In the genomic region with DNA sequence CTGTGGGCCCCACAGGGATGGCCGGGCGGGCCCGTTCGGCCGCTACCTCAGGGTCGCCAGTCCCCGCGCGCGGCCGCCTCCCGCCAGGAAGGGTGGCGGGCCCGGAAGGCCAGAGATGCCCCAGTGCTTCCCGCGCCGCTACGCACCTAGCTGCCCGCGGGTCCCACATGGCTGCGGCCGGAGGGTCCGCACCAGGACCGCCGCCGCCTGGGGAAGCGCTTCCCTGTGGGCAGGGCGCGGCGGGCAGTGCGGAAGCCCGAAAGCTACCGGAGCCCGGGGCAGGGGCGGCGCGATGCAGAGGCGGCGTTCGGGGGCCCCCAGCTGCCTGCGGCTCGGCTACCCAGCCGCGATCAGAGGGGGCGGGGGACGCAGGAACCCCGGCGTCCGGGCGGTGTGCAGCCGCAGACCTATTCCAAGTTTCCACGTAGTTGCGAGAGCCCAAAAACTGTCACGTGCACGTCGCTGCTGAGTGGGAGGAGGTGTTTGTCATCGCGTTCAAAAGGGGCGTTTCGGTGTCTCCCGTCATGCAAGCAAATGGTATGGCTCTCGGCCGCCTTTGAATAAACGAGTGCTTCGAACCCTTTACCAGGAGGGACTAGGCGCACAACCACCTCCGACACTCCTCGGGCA, we compare ENCODE assay signal across 8 cellular contexts. TPM values are rescaled to one million over a fixed set of nuclear protein-coding genes. Genes with fewer than 3 reads are reported as not detected.
A peak's percentile ranks its signal among the peaks of the same experiment; 100 is the strongest.
DNase-seq lines count a peak whose midpoint lies in the region; ATAC-seq, FAIRE-seq and TF ChIP-seq lines count a peak whose summit lies in the region.

A gene (minus strand): TSS at position 414 of the 630 bp plus-strand sequence. CDS start 245 bp downstream, at position 169.

- no peaks in the 10 kb centered on the region for H3K9me3 ChIP-seq in keratinocyte (ENCODE audit: control insufficient read depth, low read depth, low read length)

- H3K79me2 ChIP-seq in keratinocyte (ENCODE audit: control insufficient read depth, insufficient read depth, low read length), result no peaks in the 10 kb centered on the region

- ATAC-seq in GM19372 (IDR thresholded peaks at IDR 0.05; ENCODE audit: low read depth, unreplicated experiment) (peak; percentile 56), HG03521 (IDR thresholded peaks at IDR 0.05; ENCODE audit: unreplicated experiment) (peak; percentile 62)

- H3K9ac ChIP-seq in keratinocyte (ENCODE audit: control insufficient read depth, extremely low read depth, insufficient read depth, low read length), result peak within 1 kb of the TSS; percentile 67

- peak within 1 kb of the TSS; percentile 93 for H2AFZ ChIP-seq in keratinocyte (ENCODE audit: control insufficient read depth, low read length)

- peak within 1 kb of the TSS; percentile 59 for H3K4me3 ChIP-seq in bronchial epithelial cell (ENCODE audit: low read depth, low read length)
- peak within 1 kb of the TSS; percentile 45 to 68 (median 66) for H3K4me3 ChIP-seq in keratinocyte (ENCODE audit: control insufficient read depth in 2 of 3, extremely low read depth in 1 of 3, insufficient read depth in 2 of 3, low read depth in 1 of 3, low read length in 3 of 3)

- no peaks in the 10 kb centered on the region for H4K20me1 ChIP-seq in keratinocyte (ENCODE audit: control insufficient read depth, extremely low read depth, insufficient read depth, low read length)

- peaks cover 10% of the 10 kb centered on the region for H3K4me1 ChIP-seq in keratinocyte (ENCODE audit: control insufficient read depth, extremely low read depth, insufficient read depth, low read length)

- no peak for TF ChIP-seq CTCF in VCaP (conservative IDR thresholded peaks at IDR 0.05)
- TF ChIP-seq CTCF in bronchial epithelial cell (IDR thresholded peaks at IDR 0.05; ENCODE audit: insufficient read depth, low read length, severe bottlenecking), result no peak
- no peak for TF ChIP-seq CTCF in keratinocyte (optimal IDR thresholded peaks at IDR 0.05 in 1 of 3, IDR thresholded peaks at IDR 0.05 in 1 of 3, conservative IDR thresholded peaks at IDR 0.05 in 1 of 3; ENCODE audit: extremely low read depth in 1 of 3, insufficient read depth in 2 of 3, low read length in 3 of 3)

- no peak for FAIRE-seq in bronchial epithelial cell (lab: Jason Lieb, UNC)
- FAIRE-seq in keratinocyte (lab: Jason Lieb, UNC), result peak; percentile 9

- dilution Hi-C loops in keratinocyte (cut with MboI; ENCODE audit: extremely low pct_ligation_motif_present, low sequenced_read_pairs), result no loop called here

- no peaks in the 10 kb centered on the region for H3K27me3 ChIP-seq in bronchial epithelial cell (ENCODE audit: control insufficient read depth, insufficient read depth, low read length)
- H3K27me3 ChIP-seq in keratinocyte (ENCODE audit: control insufficient read depth, extremely low read depth, insufficient read depth, low read length), result peaks cover 7% of the 10 kb centered on the region

- H3K27ac ChIP-seq in VCaP (peak within 1 kb of the TSS; percentile 76), keratinocyte (ENCODE audit: control insufficient read depth, insufficient read depth, low read length) (no peak within 1 kb of the TSS)

- H3K36me3 ChIP-seq in bronchial epithelial cell (ENCODE audit: control insufficient read depth, insufficient read depth, low read length), result no peaks in the 10 kb centered on the region
- no peaks in the 10 kb centered on the region for H3K36me3 ChIP-seq in keratinocyte (ENCODE audit: control insufficient read depth in 2 of 2, extremely low read depth in 1 of 2, insufficient read depth in 2 of 2, low read length in 2 of 2)

- peak within 1 kb of the TSS; percentile 82 for H3K4me2 ChIP-seq in keratinocyte (ENCODE audit: control insufficient read depth, extremely low read depth, insufficient read depth, low read depth, low read length)

- peak; percentile 74 for DNase-seq in Ammon's horn (ENCODE audit: low spot score)
- no peak for DNase-seq in bronchial epithelial cell (ENCODE audit: low read depth)
- no peak for DNase-seq in keratinocyte (ENCODE audit: low read depth, low spot score)
- peak; percentile 87 for DNase-seq in stimulated activated CD4-positive, alpha-beta T cell treated with anti-CD3 and anti-CD28 coated beads, Interleukin-15, amount 100 ng/mL, for 24 hours
- no peak for DNase-seq in OCI-M2 (lab: John Stamatoyannopoulos, UW; ENCODE audit: unreplicated experiment)

- H3K9me1 ChIP-seq in keratinocyte (ENCODE audit: control insufficient read depth, extremely low read depth, insufficient read depth, low read length), result no peaks in the 10 kb centered on the region

RNA-seq across cellular contexts. Expression of the gene that starts here (rescaled TPM):
- total RNA-seq in bronchial epithelial cell, result 0.53 and 1.0 TPM in 2 replicates
- 2.5 to 4.7 TPM (median 3.2 TPM) in 3 replicates for polyA plus RNA-seq in keratinocyte
- 0.61 TPM for polyA plus RNA-seq in keratinocyte (2011; ENCODE audit: low read depth)
- polyA plus RNA-seq in keratinocyte (2011; cell fraction: cytosol; rRNA removed), result 1.4 and 1.5 TPM in 2 replicates
- 12.4 and 13.7 TPM in 2 replicates for polyA plus RNA-seq in keratinocyte (2011; cell fraction: nucleus; rRNA removed)
- polyA plus RNA-seq in keratinocyte (2012; ENCODE audit: low replicate concordance), result 1.3 and 2.6 TPM in 2 replicates
- polyA minus RNA-seq in keratinocyte, result 7.7 to 13.6 TPM (median 8.4 TPM) in 3 replicates
- 1.5 TPM for polyA minus RNA-seq in keratinocyte (2011; cell fraction: cytosol; rRNA and poly(A)+ RNA removed)
- polyA minus RNA-seq in keratinocyte (2011; cell fraction: nucleus; rRNA and poly(A)+ RNA removed), result 9.8 and 13.0 TPM in 2 replicates

Comparison
In these comparisons a context has a peak if more than half of its experiments do, and no peak if none do; other contexts are left out.
1. DNase-seq: peak in Ammon's horn (single experiment) and stimulated activated CD4-positive, alpha-beta T cell treated with anti-CD3 and anti-CD28 coated beads, Interleukin-15, amount 100 ng/mL, for 24 hours (single experiment); none in bronchial epithelial cell (single experiment), keratinocyte (single experiment) and OCI-M2 (single experiment).